ENCODE assay signal across 15 cellular contexts in the genomic region with DNA sequence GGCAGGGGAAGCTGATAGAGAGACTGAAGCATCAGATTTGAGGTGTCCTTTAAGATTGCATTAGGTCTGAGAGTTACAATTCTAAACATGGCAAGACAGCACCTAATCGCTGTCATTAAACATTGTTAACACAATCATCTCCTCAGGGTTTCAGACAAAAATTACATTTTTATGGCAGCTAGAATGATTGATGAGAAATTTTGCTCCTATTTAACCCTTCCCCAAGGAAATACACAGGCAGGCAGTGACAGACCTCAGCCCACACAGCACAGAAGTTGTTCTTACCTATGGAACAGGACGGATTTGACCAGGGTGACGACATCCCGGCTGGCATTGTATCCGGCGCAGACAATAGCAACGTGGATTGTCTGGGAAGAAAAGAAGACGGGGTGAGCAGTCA.
DNase-seq lines count a peak whose midpoint lies in the region; ATAC-seq lines count a peak whose summit lies in the region.
"Had no signal": no experiment of that assay in that cellular context is flagged by ENCODE, and none has a peak within 500 bp of the region (broad histone marks: within the 10 kb centered on the region; RNA-seq: fewer than 3 reads in every experiment).

No MANE protein-coding gene starts in this region.

- no peaks in the 10 kb centered on the region for H3K36me3 Mint-ChIP-seq in activated naive CD8-positive, alpha-beta T cell treated with anti-CD3 and anti-CD28 coated beads, Interleukin-2, amount 50 U/mL, for 24 hours (ENCODE audit: low read depth)
- H3K36me3 Mint-ChIP-seq in activated naive CD8-positive, alpha-beta T cell treated with anti-CD3 and anti-CD28 coated beads for 36 hours: peaks cover 1% of the 10 kb centered on the region
- H3K36me3 Mint-ChIP-seq: CD4-positive, CD25-positive, alpha-beta regulatory T cell; CD8-positive, alpha-beta T cell had no signal

- DNase-seq in activated naive CD8-positive, alpha-beta T cell treated with anti-CD3 and anti-CD28 coated beads, Interleukin-2, amount 50 U/mL, for 24 hours: no peak
- no peak for DNase-seq in activated naive CD8-positive, alpha-beta T cell treated with anti-CD3 and anti-CD28 coated beads for 36 hours
- DNase-seq in NCI-H82 treated with DMSO at 0.1 percent for 48 hours (lab: John Stamatoyannopoulos, UW; ENCODE audit: unreplicated experiment) (peak; percentile 61), retina (peak; percentile 25), NCI-H226 (no peak)
- DNase-seq: CD4-positive, CD25-positive, alpha-beta regulatory T cell; CD8-positive, alpha-beta T cell; DMS53; DMS79 treated with DMSO at 0.1 percent for 48 hours; GF-D8; GM23248; H7; HCEC 1CT had no signal

- no peak overlapping the region for H3K4me3 Mint-ChIP-seq in activated naive CD8-positive, alpha-beta T cell treated with anti-CD3 and anti-CD28 coated beads, Interleukin-2, amount 50 U/mL, for 24 hours
- H3K4me3 Mint-ChIP-seq in activated naive CD8-positive, alpha-beta T cell treated with anti-CD3 and anti-CD28 coated beads for 36 hours: no peak overlapping the region
- H3K4me3 Mint-ChIP-seq: B cell; CD4-positive, CD25-positive, alpha-beta regulatory T cell; CD8-positive, alpha-beta T cell had no signal

- H3K9me3 Mint-ChIP-seq in activated naive CD8-positive, alpha-beta T cell treated with anti-CD3 and anti-CD28 coated beads, Interleukin-2, amount 50 U/mL, for 24 hours: peaks cover 13% of the 10 kb centered on the region
- peaks cover 2% of the 10 kb centered on the region for H3K9me3 Mint-ChIP-seq in activated naive CD8-positive, alpha-beta T cell treated with anti-CD3 and anti-CD28 coated beads for 36 hours

- H3K27ac Mint-ChIP-seq in activated naive CD8-positive, alpha-beta T cell treated with anti-CD3 and anti-CD28 coated beads, Interleukin-2, amount 50 U/mL, for 24 hours: peak overlapping the region; percentile 15
- no peak overlapping the region for H3K27ac Mint-ChIP-seq in activated naive CD8-positive, alpha-beta T cell treated with anti-CD3 and anti-CD28 coated beads for 36 hours
- H3K27ac Mint-ChIP-seq: B cell; CD4-positive, CD25-positive, alpha-beta regulatory T cell; CD8-positive, alpha-beta T cell had no signal

- H3K4me1 Mint-ChIP-seq in activated naive CD8-positive, alpha-beta T cell treated with anti-CD3 and anti-CD28 coated beads, Interleukin-2, amount 50 U/mL, for 24 hours: no peaks in the 10 kb centered on the region
- no peaks in the 10 kb centered on the region for H3K4me1 Mint-ChIP-seq in activated naive CD8-positive, alpha-beta T cell treated with anti-CD3 and anti-CD28 coated beads for 36 hours
- H3K4me1 Mint-ChIP-seq: B cell; CD4-positive, CD25-positive, alpha-beta regulatory T cell had no signal

- no peak for ATAC-seq in activated naive CD8-positive, alpha-beta T cell treated with anti-CD3 and anti-CD28 coated beads, Interleukin-2, amount 50 U/mL, for 24 hours
- no peak for ATAC-seq in GM19467 (IDR thresholded peaks at IDR 0.05; ENCODE audit: unreplicated experiment)
- ATAC-seq: CD8-positive, alpha-beta T cell had no signal

- no peaks in the 10 kb centered on the region for H3K27me3 Mint-ChIP-seq in activated naive CD8-positive, alpha-beta T cell treated with anti-CD3 and anti-CD28 coated beads, Interleukin-2, amount 50 U/mL, for 24 hours
- no peaks in the 10 kb centered on the region for H3K27me3 Mint-ChIP-seq in activated naive CD8-positive, alpha-beta T cell treated with anti-CD3 and anti-CD28 coated beads for 36 hours
- H3K27me3 Mint-ChIP-seq: B cell; CD4-positive, CD25-positive, alpha-beta regulatory T cell had no signal

Comparison
In these comparisons a context has a peak if more than half of its experiments do, and no peak if none do; other contexts are left out.
1. DNase-seq: peak in NCI-H82 treated with DMSO at 0.1 percent for 48 hours (single experiment) and retina (single experiment); none in activated naive CD8-positive, alpha-beta T cell treated with anti-CD3 and anti-CD28 coated beads, Interleukin-2, amount 50 U/mL, for 24 hours (single experiment), activated naive CD8-positive, alpha-beta T cell treated with anti-CD3 and anti-CD28 coated beads for 36 hours (single experiment) and NCI-H226 (single experiment).